21 cellular contexts compared by ENCODE assay signal in genomic region chr3:55244247-55244646, GRCh38.
DNase-seq lines count a peak whose midpoint lies in the region; TF ChIP-seq lines count a peak whose summit lies in the region.
"Had no signal": no experiment of that assay in that cellular context is flagged by ENCODE, and none has a peak within 500 bp of the region (broad histone marks: within the 10 kb centered on the region; RNA-seq: fewer than 3 reads in every experiment).

No MANE protein-coding gene starts in this region.

- H3K4me3 Mint-ChIP-seq in activated CD4-positive, alpha-beta T cell treated with anti-CD3 and anti-CD28 coated beads, Interleukin-2, amount 10 ng/mL, durations not matched to agents 24 days and 14 days: no peak overlapping the region
- H3K4me3 Mint-ChIP-seq in Caco-2 (ENCODE audit: unreplicated experiment): no peak overlapping the region
- no peak overlapping the region for H3K4me3 Mint-ChIP-seq in CD8-positive, alpha-beta memory T cell
- H3K4me3 Mint-ChIP-seq in type B pancreatic cell: no peak overlapping the region
- H3K4me3 Mint-ChIP-seq: activated CD4-positive, alpha-beta memory T cell treated with anti-CD3 and anti-CD28 coated beads, Interleukin-2, amount 10 ng/mL, durations not matched to agents 7 days and 5 days; activated T-cell treated with anti-CD3 and anti-CD28 coated beads, Interleukin-2, amount 50 U/mL, for 4 hours had no signal

- POLR2A ChIA-PET in Caco-2 (lab: Charles Lee): no interaction called here
- POLR2A ChIA-PET in CD8-positive, alpha-beta memory T cell (lab: Charles Lee): no interaction called here

- TF ChIP-seq CTCF in Caco-2 (IDR thresholded peaks at IDR 0.05; ENCODE audit: insufficient read depth in 1 of 2, low read depth in 1 of 2, low read length in 1 of 2, severe bottlenecking in 1 of 2, unreplicated experiment in 1 of 2): no peak
- no peak for TF ChIP-seq CTCF in type B pancreatic cell (conservative IDR thresholded peaks at IDR 0.05)

- H3K9me3 Mint-ChIP-seq in activated CD4-positive, alpha-beta T cell treated with anti-CD3 and anti-CD28 coated beads, Interleukin-2, amount 10 ng/mL, durations not matched to agents 24 days and 14 days: peaks cover 5% of the 10 kb centered on the region
- peaks cover 17% of the 10 kb centered on the region for H3K9me3 Mint-ChIP-seq in Caco-2 (ENCODE audit: unreplicated experiment)
- H3K9me3 Mint-ChIP-seq in CD8-positive, alpha-beta memory T cell: peaks cover 3 to 13% (median 11%) of the 10 kb centered on the region in 5 donors
- H3K9me3 Mint-ChIP-seq in type B pancreatic cell: peaks cover 11% of the 10 kb centered on the region

- H3K27me3 ChIP-seq in Caco-2 (replicated peaks; ENCODE audit: control insufficient read depth, insufficient read depth, low read length): no peaks in the 10 kb centered on the region; the same call in 1 of the 2 replicates
- no peaks in the 10 kb centered on the region for H3K27me3 ChIP-seq in CD8-positive, alpha-beta memory T cell (ENCODE audit: insufficient read depth, low read length, poor library complexity, severe bottlenecking)
- H3K27me3 ChIP-seq: BE2C, colonic mucosa, right atrium auricular region, tibial artery had no signal

- H3K27ac ChIP-seq in CD8-positive, alpha-beta memory T cell (ENCODE audit: low read depth, low read length): no peak overlapping the region
- H3K27ac ChIP-seq: 22Rv1, colonic mucosa, epithelial cell of prostate, right atrium auricular region, tibial artery had no signal

- no peak overlapping the region for H3K27ac Mint-ChIP-seq in activated CD4-positive, alpha-beta T cell treated with anti-CD3 and anti-CD28 coated beads, Interleukin-2, amount 10 ng/mL, durations not matched to agents 24 days and 14 days
- H3K27ac Mint-ChIP-seq in Caco-2 (ENCODE audit: unreplicated experiment) (no peak overlapping the region), type B pancreatic cell (no peak overlapping the region)
- H3K27ac Mint-ChIP-seq in CD8-positive, alpha-beta memory T cell: no peak overlapping the region
- H3K27ac Mint-ChIP-seq: activated CD4-positive, alpha-beta memory T cell treated with anti-CD3 and anti-CD28 coated beads, Interleukin-2, amount 10 ng/mL, durations not matched to agents 7 days and 5 days had no signal

- H3K4me3 ChIP-seq in Caco-2 (ENCODE audit: low read depth, low read length): no peak overlapping the region
- no peak overlapping the region for H3K4me3 ChIP-seq in CD8-positive, alpha-beta memory T cell (ENCODE audit: low read length)
- H3K4me3 ChIP-seq: colonic mucosa, right atrium auricular region, tibial artery had no signal

- no peaks in the 10 kb centered on the region for H3K4me1 Mint-ChIP-seq in activated CD4-positive, alpha-beta T cell treated with anti-CD3 and anti-CD28 coated beads, Interleukin-2, amount 10 ng/mL, durations not matched to agents 24 days and 14 days
- H3K4me1 Mint-ChIP-seq in Caco-2 (ENCODE audit: low read depth, unreplicated experiment) (no peaks in the 10 kb centered on the region), type B pancreatic cell (ENCODE audit: unreplicated experiment) (peaks cover 23% of the 10 kb centered on the region)
- H3K4me1 Mint-ChIP-seq in CD8-positive, alpha-beta memory T cell: no peaks in the 10 kb centered on the region
- H3K4me1 Mint-ChIP-seq: activated CD4-positive, alpha-beta memory T cell treated with anti-CD3 and anti-CD28 coated beads, Interleukin-2, amount 10 ng/mL, durations not matched to agents 7 days and 5 days had no signal

- H3K36me3 Mint-ChIP-seq in activated CD4-positive, alpha-beta T cell treated with anti-CD3 and anti-CD28 coated beads, Interleukin-2, amount 10 ng/mL, durations not matched to agents 24 days and 14 days (ENCODE audit: low read depth): no peaks in the 10 kb centered on the region
- H3K36me3 Mint-ChIP-seq in Caco-2 (ENCODE audit: insufficient read depth, unreplicated experiment) (peaks cover 6% of the 10 kb centered on the region), type B pancreatic cell (no peaks in the 10 kb centered on the region)
- H3K36me3 Mint-ChIP-seq in CD8-positive, alpha-beta memory T cell: no peaks in the 10 kb centered on the region

- peak; percentile 3 for DNase-seq in activated CD4-positive, alpha-beta T cell treated with anti-CD3 and anti-CD28 coated beads, Interleukin-2, amount 10 ng/mL, durations not matched to agents 24 days and 14 days
- no peak for DNase-seq in activated CD4-positive, alpha-beta T cell treated with anti-CD3 and anti-CD28 coated beads, Interleukin-2, amount 50 U/mL, for 4 hours
- peak; percentile 44 for DNase-seq in NCI-H2171 (lab: John Stamatoyannopoulos, UW)
- peak; percentile 91 for DNase-seq in SHP77 treated with DMSO at 0.1 percent for 48 hours (lab: John Stamatoyannopoulos, UW)
- no peak for DNase-seq in Caco-2
- no peak for DNase-seq in CD8-positive, alpha-beta memory T cell
- no peak for DNase-seq in type B pancreatic cell (ENCODE audit: extremely low spot score, unreplicated experiment)
- no peak for DNase-seq in cerebellar cortex (ENCODE audit: low spot score)
- DNase-seq: activated CD4-positive, alpha-beta memory T cell treated with anti-CD3 and anti-CD28 coated beads, Interleukin-2, amount 10 ng/mL, durations not matched to agents 7 days and 5 days; activated naive CD4-positive, alpha-beta T cell treated with anti-CD3 and anti-CD28 coated beads, Interleukin-2, amount 50 U/mL, for 16 hours; activated T-cell treated with anti-CD3 and anti-CD28 coated beads, Interleukin-2, amount 50 U/mL, for 4 hours; BE2C; colonic mucosa; HCEC 1CT; nucleus accumbens; stimulated activated CD4-positive, alpha-beta T cell treated with anti-CD3 and anti-CD28 coated beads, Interleukin-15, amount 100 ng/mL, for 24 hours; stimulated activated naive CD4-positive, alpha-beta T cell; tibial artery had no signal

- intact Hi-C loops in activated CD4-positive, alpha-beta T cell treated with anti-CD3 and anti-CD28 coated beads, Interleukin-2, amount 10 ng/mL, durations not matched to agents 24 days and 14 days (cut with micrococcal nuclease): no loop called here
- intact Hi-C loops in Caco-2 (cut with micrococcal nuclease; ENCODE audit: unreplicated experiment): no loop called here

- BruUV-seq in Caco-2 (replicated peaks; lab: Mats Ljungman, UMichigan): no TSS peak

- no peaks in the 10 kb centered on the region for H3K4me1 ChIP-seq in Caco-2
- no peaks in the 10 kb centered on the region for H3K4me1 ChIP-seq in CD8-positive, alpha-beta memory T cell (ENCODE audit: insufficient read depth, low read length)
- H3K4me1 ChIP-seq: BE2C, colonic mucosa, right atrium auricular region, tibial artery had no signal

- CTCF ChIA-PET in Caco-2 (lab: Charles Lee): no interaction called here
- CTCF ChIA-PET in CD8-positive, alpha-beta memory T cell (lab: Charles Lee): no interaction called here

- no peaks in the 10 kb centered on the region for H3K36me3 ChIP-seq in Caco-2 (ENCODE audit: control insufficient read depth, insufficient read depth, low read length)
- H3K36me3 ChIP-seq in CD8-positive, alpha-beta memory T cell (ENCODE audit: insufficient read depth, low read length): no peaks in the 10 kb centered on the region
- H3K36me3 ChIP-seq: BE2C, colonic mucosa, right atrium auricular region, tibial artery had no signal

- no peaks in the 10 kb centered on the region for H3K27me3 Mint-ChIP-seq in activated CD4-positive, alpha-beta T cell treated with anti-CD3 and anti-CD28 coated beads, Interleukin-2, amount 10 ng/mL, durations not matched to agents 24 days and 14 days
- H3K27me3 Mint-ChIP-seq in Caco-2 (ENCODE audit: insufficient read depth, unreplicated experiment) (peaks cover 3% of the 10 kb centered on the region), type B pancreatic cell (peaks cover 3% of the 10 kb centered on the region)
- H3K27me3 Mint-ChIP-seq in CD8-positive, alpha-beta memory T cell: peaks cover 0 to 3% of the 10 kb centered on the region in 2 donors
- H3K27me3 Mint-ChIP-seq: activated CD4-positive, alpha-beta memory T cell treated with anti-CD3 and anti-CD28 coated beads, Interleukin-2, amount 10 ng/mL, durations not matched to agents 7 days and 5 days had no signal

- H3K9me3 ChIP-seq in Caco-2: no peaks in the 10 kb centered on the region
- no peaks in the 10 kb centered on the region for H3K9me3 ChIP-seq in CD8-positive, alpha-beta memory T cell (ENCODE audit: low read length)
- H3K9me3 ChIP-seq: BE2C, colonic mucosa, right atrium auricular region, tibial artery had no signal

Comparison
In these comparisons a context has a peak if more than half of its experiments do, and no peak if none do; other contexts are left out.
1. DNase-seq: peak in activated CD4-positive, alpha-beta T cell treated with anti-CD3 and anti-CD28 coated beads, Interleukin-2, amount 10 ng/mL, durations not matched to agents 24 days and 14 days (single experiment), NCI-H2171 (single experiment) and SHP77 treated with DMSO at 0.1 percent for 48 hours (single experiment); none in activated CD4-positive, alpha-beta T cell treated with anti-CD3 and anti-CD28 coated beads, Interleukin-2, amount 50 U/mL, for 4 hours (0 of 2), Caco-2 (0 of 2), CD8-positive, alpha-beta memory T cell (0 of 5), type B pancreatic cell (single experiment) and cerebellar cortex (single experiment).